Comparison of ENCODE assay signal across 8 cellular contexts in genomic region chr20:60543598-60543997, GRCh38.
"Had no signal": no experiment of that assay in that cellular context is flagged by ENCODE, and none has a peak within 500 bp of the region (broad histone marks: within the 10 kb centered on the region; RNA-seq: fewer than 3 reads in every experiment).

No MANE protein-coding gene starts in this region.

- H3K4me3 ChIP-seq: GM12878 had no signal

- DNase-seq: GDM1, GF-D8 had no signal

- ATAC-seq: GM12878 had no signal

- FAIRE-seq: G401.6, GM12878, GM12891, GM12892, GM18507, GM19239 had no signal
